1 cellular context compared by ENCODE assay signal in genomic region chr18:63730788-63731187, GRCh38.
TF ChIP-seq lines count a peak whose summit lies in the region.

No MANE protein-coding gene starts in this region.

TF ChIP-seq in H1, 55 proteins besides CTCF, POLR2A, EP300 and RAD21 (continued from another document):
- TF ChIP-seq RNF2 (IDR thresholded peaks at IDR 0.05; ENCODE audit: borderline replicate concordance, low read depth, low read length, missing control alignments, poor library complexity, severe bottlenecking) (no peak), RXRA (IDR thresholded peaks at IDR 0.05; ENCODE audit: insufficient read depth, low read depth, low read length) (no peak), YY1 (IDR thresholded peaks at IDR 0.05; ENCODE audit: low read depth, low read length) (no peak), BACH1 (IDR thresholded peaks at IDR 0.05; ENCODE audit: low read length) (no peak), PHF8 (conservative IDR thresholded peaks at IDR 0.05; ENCODE audit: low read depth, low read length) (no peak)
